ENCODE assay signal across 1 cellular context in the genomic region with DNA sequence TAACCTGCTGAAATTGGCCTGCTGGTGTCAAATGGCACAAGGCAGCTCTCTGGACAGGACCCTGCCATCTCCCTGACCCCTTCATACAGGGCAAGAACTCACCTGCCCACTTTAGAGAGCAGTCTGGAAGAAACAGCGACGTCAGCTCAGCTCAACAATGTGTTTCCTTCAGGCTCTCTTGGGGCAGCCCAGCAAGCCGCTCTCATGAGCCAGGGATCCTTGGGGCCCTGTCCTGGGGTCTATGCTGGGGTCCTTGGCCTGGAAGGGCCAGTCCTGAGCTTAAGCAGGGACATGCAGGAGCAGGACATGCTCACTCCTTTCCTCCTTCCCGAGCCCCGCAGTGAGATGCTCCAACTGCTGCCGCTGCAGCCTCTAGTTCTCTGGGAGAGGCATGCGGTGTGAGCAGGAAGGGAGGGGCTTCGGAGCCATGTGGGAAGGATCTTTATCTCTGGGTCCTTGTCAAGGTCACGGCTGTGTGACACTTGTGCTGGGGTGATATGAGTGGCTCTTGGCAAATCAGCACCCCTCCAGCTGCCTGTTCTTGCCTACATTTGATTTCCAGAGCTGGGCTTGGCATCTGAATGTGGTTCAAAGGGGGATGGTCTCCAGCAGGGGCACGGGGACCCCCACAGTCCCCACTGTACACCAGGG.
TF ChIP-seq lines count a peak whose summit lies in the region.

No MANE protein-coding gene starts in this region.

TF ChIP-seq in H1, 55 proteins besides CTCF, POLR2A, EP300 and RAD21:
- TF ChIP-seq KDM1A (IDR thresholded peaks at IDR 0.05; ENCODE audit: borderline replicate concordance, low read length) (no peak), KDM4A (IDR thresholded peaks at IDR 0.05; ENCODE audit: low read depth, low read length, severe bottlenecking) (no peak), TCF12 (IDR thresholded peaks at IDR 0.05; ENCODE audit: low read depth, low read length) (no peak), BRCA1 (IDR thresholded peaks at IDR 0.05; ENCODE audit: low read depth, low read length) (no peak), JUN (IDR thresholded peaks at IDR 0.05; ENCODE audit: low read depth, low read length) (no peak), FOSL1 (IDR thresholded peaks at IDR 0.05; ENCODE audit: insufficient read depth, low read depth, low read length) (no peak), ASH2L (IDR thresholded peaks at IDR 0.05; ENCODE audit: low read length) (no peak), RFX5 (IDR thresholded peaks at IDR 0.05; ENCODE audit: borderline replicate concordance, low read depth, low read length) (no peak), TEAD4 (IDR thresholded peaks at IDR 0.05; ENCODE audit: low read depth, low read length) (no peak), CTBP2 (IDR thresholded peaks at IDR 0.05; ENCODE audit: borderline replicate concordance, insufficient read depth, insufficient read length, low read length) (no peak), ZNF274 (IDR thresholded peaks at IDR 0.05; ENCODE audit: borderline replicate concordance, extremely low read depth, low read length) (no peak), CBX8 (IDR thresholded peaks at IDR 0.05; ENCODE audit: borderline replicate concordance, low read depth, low read length) (no peak), SIRT6 (IDR thresholded peaks at IDR 0.05; ENCODE audit: low read length) (no peak), GTF2F1 (IDR thresholded peaks at IDR 0.05; ENCODE audit: borderline replicate concordance, low read depth, low read length) (no peak), POLR2AphosphoS5 (IDR thresholded peaks at IDR 0.05; ENCODE audit: low read depth, low read length) (no peak), CHD2 (IDR thresholded peaks at IDR 0.05; ENCODE audit: low read length) (no peak), BCL11A (IDR thresholded peaks at IDR 0.05; ENCODE audit: low read depth in 2 of 2, low read length in 2 of 2) (no peak)
